In genomic region chr5:10801931-10802674, GRCh38 we compare ENCODE assay signal across 1 cellular context.
TF ChIP-seq lines count a peak whose summit lies in the region.

No MANE protein-coding gene starts in this region.

TF ChIP-seq in IMR-90, 13 proteins besides CTCF, POLR2A, EP300 and RAD21 (continued from another document):
- TF ChIP-seq USF2 (IDR thresholded peaks at IDR 0.05; ENCODE audit: low read depth, low read length) (no peak), CHD1 (IDR thresholded peaks at IDR 0.05; ENCODE audit: low read depth, low read length) (no peak)
